In the genomic region with DNA sequence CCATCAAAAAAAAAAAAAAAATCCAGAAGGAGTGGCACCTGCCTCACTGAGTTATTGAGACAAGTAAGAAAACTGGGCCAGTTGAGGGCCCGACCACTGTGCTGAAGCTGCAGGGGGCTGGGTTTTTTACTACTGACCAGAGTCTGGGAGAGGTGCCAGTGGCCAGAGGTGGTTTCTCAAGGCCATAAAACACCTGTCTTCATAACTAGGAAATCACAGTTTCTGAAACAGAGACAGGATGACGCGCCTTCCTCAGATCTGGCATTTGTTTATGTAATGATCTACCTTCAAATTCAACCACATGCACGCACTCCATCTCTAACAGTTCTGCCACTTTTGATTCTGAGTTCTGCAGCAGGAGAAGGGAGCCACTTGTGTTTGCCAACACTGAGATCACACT, we compare ENCODE assay signal across 19 cellular contexts. TPM values are rescaled to one million over a fixed set of nuclear protein-coding genes. Genes with fewer than 3 reads are reported as not detected.
"Had no signal": no experiment of that assay in that cellular context is flagged by ENCODE, and none has a peak within 500 bp of the region (broad histone marks: within the 10 kb centered on the region; RNA-seq: fewer than 3 reads in every experiment).

No MANE protein-coding gene starts in this region.

- H3K4me1 Mint-ChIP-seq: activated CD4-positive, alpha-beta T cell treated with anti-CD3 and anti-CD28 coated beads, Interleukin-2, amount 10 ng/mL, durations not matched to agents 7 days and 5 days; activated naive CD4-positive, alpha-beta T cell treated with anti-CD3 and anti-CD28 coated beads, Interleukin-2, amount 10 ng/mL, durations not matched to agents 7 days and 5 days; activated T-helper 17 cell treated with anti-CD3 and anti-CD28 coated beads, Interleukin-2, amount 50 U/mL, for 72 hours; natural killer cell; stimulated activated naive B cell treated with anti-CD40 and anti-IgM and Interleukin-4, amounts not matched to agents 10 μg/mL and 1 μg/mL and 100 μg/mL, for 72 hours had no signal

- H3K27ac ChIP-seq: psoas muscle, spleen, tibial nerve had no signal

- H3K9me3 Mint-ChIP-seq: activated CD4-positive, alpha-beta T cell treated with anti-CD3 and anti-CD28 coated beads, Interleukin-2, amount 10 ng/mL, durations not matched to agents 7 days and 5 days; activated naive CD4-positive, alpha-beta T cell treated with anti-CD3 and anti-CD28 coated beads, Interleukin-2, amount 10 ng/mL, durations not matched to agents 7 days and 5 days; activated T-helper 17 cell treated with anti-CD3 and anti-CD28 coated beads, Interleukin-2, amount 50 U/mL, for 72 hours; natural killer cell; stimulated activated naive B cell treated with anti-CD40 and anti-IgM and Interleukin-4, amounts not matched to agents 10 μg/mL and 1 μg/mL and 100 μg/mL, for 72 hours had no signal

- H3K36me3 Mint-ChIP-seq: activated naive CD4-positive, alpha-beta T cell treated with anti-CD3 and anti-CD28 coated beads, Interleukin-2, amount 10 ng/mL, durations not matched to agents 7 days and 5 days; natural killer cell; stimulated activated naive B cell treated with anti-CD40 and anti-IgM and Interleukin-4, amounts not matched to agents 10 μg/mL and 1 μg/mL and 100 μg/mL, for 72 hours had no signal

- DNase-seq: activated CD4-positive, alpha-beta T cell treated with anti-CD3 and anti-CD28 coated beads, Interleukin-2, amount 10 ng/mL, durations not matched to agents 7 days and 5 days; activated CD4-positive, CD25-positive, alpha-beta regulatory T cell; activated CD8-positive, alpha-beta memory T cell treated with anti-CD3 and anti-CD28 coated beads for 24 hours; activated naive CD4-positive, alpha-beta T cell treated with anti-CD3 and anti-CD28 coated beads, Interleukin-2, amount 10 ng/mL, durations not matched to agents 7 days and 5 days; cerebellar nuclear complex; hypothalamus; left colon; natural killer cell; occipital lobe; psoas muscle; spleen; stimulated activated CD4-positive, alpha-beta T cell treated with anti-CD3 and anti-CD28 coated beads, Interleukin-1b, Interleukin-23, amount 100 ng/mL, for 48 hours; stimulated activated naive B cell treated with anti-CD40 and anti-IgM and Interleukin-4, amounts not matched to agents 10 μg/mL and 1 μg/mL and 100 μg/mL, for 72 hours; T-helper 2 cell had no signal

- H3K9me3 ChIP-seq: psoas muscle, tibial nerve had no signal

- ATAC-seq: activated T-helper 17 cell treated with anti-CD3 and anti-CD28 coated beads, Interleukin-2, amount 50 U/mL, for 72 hours; esophagus mucosa; left colon; natural killer cell; psoas muscle; sciatic nerve; stimulated activated naive B cell treated with anti-CD40 and anti-IgM and Interleukin-4, amounts not matched to agents 10 μg/mL and 1 μg/mL and 100 μg/mL, for 72 hours had no signal

- H3K27me3 ChIP-seq: tibial nerve had no signal

- H3K4me3 Mint-ChIP-seq: activated CD4-positive, alpha-beta T cell treated with anti-CD3 and anti-CD28 coated beads, Interleukin-2, amount 10 ng/mL, durations not matched to agents 7 days and 5 days; activated naive CD4-positive, alpha-beta T cell treated with anti-CD3 and anti-CD28 coated beads, Interleukin-2, amount 10 ng/mL, durations not matched to agents 7 days and 5 days; activated T-helper 17 cell treated with anti-CD3 and anti-CD28 coated beads, Interleukin-2, amount 50 U/mL, for 72 hours; brain; natural killer cell; stimulated activated naive B cell treated with anti-CD40 and anti-IgM and Interleukin-4, amounts not matched to agents 10 μg/mL and 1 μg/mL and 100 μg/mL, for 72 hours had no signal

- H3K27ac Mint-ChIP-seq: activated CD4-positive, alpha-beta T cell treated with anti-CD3 and anti-CD28 coated beads, Interleukin-2, amount 10 ng/mL, durations not matched to agents 7 days and 5 days; activated naive CD4-positive, alpha-beta T cell treated with anti-CD3 and anti-CD28 coated beads, Interleukin-2, amount 10 ng/mL, durations not matched to agents 7 days and 5 days; activated T-helper 17 cell treated with anti-CD3 and anti-CD28 coated beads, Interleukin-2, amount 50 U/mL, for 72 hours; natural killer cell; stimulated activated naive B cell treated with anti-CD40 and anti-IgM and Interleukin-4, amounts not matched to agents 10 μg/mL and 1 μg/mL and 100 μg/mL, for 72 hours had no signal

- H3K4me3 ChIP-seq: psoas muscle, spleen, tibial nerve had no signal

- H3K36me3 ChIP-seq: spleen, tibial nerve had no signal

- H3K4me1 ChIP-seq: psoas muscle had no signal

RNA-seq across cellular contexts. Expression of gene TSPAN11, which starts 12.7 kb away (rescaled TPM):
- total RNA-seq: activated CD4-positive, alpha-beta T cell treated with anti-CD3 and anti-CD28 coated beads, Interleukin-2, amount 10 ng/mL, durations not matched to agents 7 days and 5 days; natural killer cell had no signal
